In genomic region chr19:10106100-10106936, GRCh38 we compare ENCODE assay signal across 1 cellular context.
TF ChIP-seq lines count a peak whose summit lies in the region.

PPAN (plus strand) TSS chr19:10106362; CDS start chr19:10106395, 33 bp downstream.

TF ChIP-seq in K562, 482 proteins besides CTCF, POLR2A, EP300 and RAD21 (continued from another document and continues in another):
- TF ChIP-seq ARID4B (CRISPR knock-in tag; IDR thresholded peaks at IDR 0.05) (peak; percentile 99), ZNF146 (CRISPR knock-in tag; IDR thresholded peaks at IDR 0.05; ENCODE audit: unreplicated experiment) (no peak), BRCA1 (IDR thresholded peaks at IDR 0.05) (no peak), BRCA1 (CRISPR knock-in tag; IDR thresholded peaks at IDR 0.05) (no peak), HDAC6 (IDR thresholded peaks at IDR 0.05; ENCODE audit: low read depth, low read length) (no peak), ATF4 (CRISPR knock-in tag; IDR thresholded peaks at IDR 0.05) (no peak), ZNF695 (CRISPR knock-in tag; IDR thresholded peaks at IDR 0.05) (no peak), ZFP36 (IDR thresholded peaks at IDR 0.05; ENCODE audit: low read depth, low read length, partially characterized antibody) (no peak), CC2D1A (IDR thresholded peaks at IDR 0.05) (no peak), TBP (optimal IDR thresholded peaks at IDR 0.05; ENCODE audit: low read depth, low read length) (no peak), FOXP1 (CRISPR knock-in tag; IDR thresholded peaks at IDR 0.05) (peak; percentile 34; the same call in 1 of the 2 replicates), HNRNPUL1 (IDR thresholded peaks at IDR 0.05; ENCODE audit: low read length) (no peak), MAFK (IDR thresholded peaks at IDR 0.05; ENCODE audit: low read length) (no peak), ZSCAN29 (IDR thresholded peaks at IDR 0.05) (no peak), NONO (IDR thresholded peaks at IDR 0.05; ENCODE audit: low read depth in 2 of 2, low read length in 1 of 2) (no peak), ZNF583 (CRISPR knock-in tag; IDR thresholded peaks at IDR 0.05) (peak; percentile 45; the same call in 1 of the 2 replicates), DPF2 (IDR thresholded peaks at IDR 0.05) (no peak), XRCC5 (IDR thresholded peaks at IDR 0.05; ENCODE audit: low read depth, low read length) (no peak), ZNF232 (CRISPR knock-in tag; IDR thresholded peaks at IDR 0.05) (no peak), RBM25 (IDR thresholded peaks at IDR 0.05; ENCODE audit: low read depth, low read length, severe bottlenecking) (no peak), DIDO1 (tag; IDR thresholded peaks at IDR 0.05; ENCODE audit: low read depth) (no peak), TGIF2 (CRISPR knock-in tag; IDR thresholded peaks at IDR 0.05) (no peak; the same call in 1 of the 2 replicates), MEF2A (IDR thresholded peaks at IDR 0.05; ENCODE audit: control insufficient read depth, low read depth, low read length) (no peak), LARP7 (IDR thresholded peaks at IDR 0.05) (no peak), ZFP30 (CRISPR knock-in tag; IDR thresholded peaks at IDR 0.05; ENCODE audit: borderline replicate concordance) (no peak), ZNF133 (CRISPR knock-in tag; IDR thresholded peaks at IDR 0.05) (no peak), TSC22D4 (tag; IDR thresholded peaks at IDR 0.05) (no peak), NELFE (IDR thresholded peaks at IDR 0.05; ENCODE audit: insufficient read depth, insufficient read length) (no peak), ZNF696 (CRISPR knock-in tag; conservative IDR thresholded peaks at IDR 0.05) (no peak), CBX1 (IDR thresholded peaks at IDR 0.05; ENCODE audit: low read depth) (0 out of 2 replicates have a peak, but pooled peaks have one; percentile 21), ZNF655 (CRISPR knock-in tag; IDR thresholded peaks at IDR 0.05) (no peak), ZBTB7A (IDR thresholded peaks at IDR 0.05; ENCODE audit: borderline replicate concordance, control insufficient read depth, low read depth, low read length) (no peak), TAF7 (tag; IDR thresholded peaks at IDR 0.05) (0 out of 2 replicates have a peak, but pooled peaks have one; percentile 16), BDP1 (IDR thresholded peaks at IDR 0.05; ENCODE audit: insufficient read depth, insufficient read length) (no peak), BRD9 (IDR thresholded peaks at IDR 0.05; ENCODE audit: low read depth, partially characterized antibody) (no peak), SNRNP70 (optimal IDR thresholded peaks at IDR 0.05; ENCODE audit: low read depth, low read length) (no peak), SMC3 (conservative IDR thresholded peaks at IDR 0.05; ENCODE audit: insufficient read depth, low read depth, low read length) (no peak), MBD2 (IDR thresholded peaks at IDR 0.05; ENCODE audit: borderline replicate concordance, low read depth) (peak; percentile 74; the same call in 1 of the 2 replicates), RAD51 (IDR thresholded peaks at IDR 0.05; ENCODE audit: borderline replicate concordance, low read depth) (no peak)
- TF ChIP-seq, protein P1, sequence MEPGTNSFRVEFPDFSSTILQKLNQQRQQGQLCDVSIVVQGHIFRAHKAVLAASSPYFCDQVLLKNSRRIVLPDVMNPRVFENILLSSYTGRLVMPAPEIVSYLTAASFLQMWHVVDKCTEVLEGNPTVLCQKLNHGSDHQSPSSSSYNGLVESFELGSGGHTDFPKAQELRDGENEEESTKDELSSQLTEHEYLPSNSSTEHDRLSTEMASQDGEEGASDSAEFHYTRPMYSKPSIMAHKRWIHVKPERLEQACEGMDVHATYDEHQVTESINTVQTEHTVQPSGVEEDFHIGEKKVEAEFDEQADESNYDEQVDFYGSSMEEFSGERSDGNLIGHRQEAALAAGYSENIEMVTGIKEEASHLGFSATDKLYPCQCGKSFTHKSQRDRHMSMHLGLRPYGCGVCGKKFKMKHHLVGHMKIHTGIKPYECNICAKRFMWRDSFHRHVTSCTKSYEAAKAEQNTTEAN (CRISPR knock-in tag; IDR thresholded peaks at IDR 0.05): no peak
- TF ChIP-seq, protein P2, sequence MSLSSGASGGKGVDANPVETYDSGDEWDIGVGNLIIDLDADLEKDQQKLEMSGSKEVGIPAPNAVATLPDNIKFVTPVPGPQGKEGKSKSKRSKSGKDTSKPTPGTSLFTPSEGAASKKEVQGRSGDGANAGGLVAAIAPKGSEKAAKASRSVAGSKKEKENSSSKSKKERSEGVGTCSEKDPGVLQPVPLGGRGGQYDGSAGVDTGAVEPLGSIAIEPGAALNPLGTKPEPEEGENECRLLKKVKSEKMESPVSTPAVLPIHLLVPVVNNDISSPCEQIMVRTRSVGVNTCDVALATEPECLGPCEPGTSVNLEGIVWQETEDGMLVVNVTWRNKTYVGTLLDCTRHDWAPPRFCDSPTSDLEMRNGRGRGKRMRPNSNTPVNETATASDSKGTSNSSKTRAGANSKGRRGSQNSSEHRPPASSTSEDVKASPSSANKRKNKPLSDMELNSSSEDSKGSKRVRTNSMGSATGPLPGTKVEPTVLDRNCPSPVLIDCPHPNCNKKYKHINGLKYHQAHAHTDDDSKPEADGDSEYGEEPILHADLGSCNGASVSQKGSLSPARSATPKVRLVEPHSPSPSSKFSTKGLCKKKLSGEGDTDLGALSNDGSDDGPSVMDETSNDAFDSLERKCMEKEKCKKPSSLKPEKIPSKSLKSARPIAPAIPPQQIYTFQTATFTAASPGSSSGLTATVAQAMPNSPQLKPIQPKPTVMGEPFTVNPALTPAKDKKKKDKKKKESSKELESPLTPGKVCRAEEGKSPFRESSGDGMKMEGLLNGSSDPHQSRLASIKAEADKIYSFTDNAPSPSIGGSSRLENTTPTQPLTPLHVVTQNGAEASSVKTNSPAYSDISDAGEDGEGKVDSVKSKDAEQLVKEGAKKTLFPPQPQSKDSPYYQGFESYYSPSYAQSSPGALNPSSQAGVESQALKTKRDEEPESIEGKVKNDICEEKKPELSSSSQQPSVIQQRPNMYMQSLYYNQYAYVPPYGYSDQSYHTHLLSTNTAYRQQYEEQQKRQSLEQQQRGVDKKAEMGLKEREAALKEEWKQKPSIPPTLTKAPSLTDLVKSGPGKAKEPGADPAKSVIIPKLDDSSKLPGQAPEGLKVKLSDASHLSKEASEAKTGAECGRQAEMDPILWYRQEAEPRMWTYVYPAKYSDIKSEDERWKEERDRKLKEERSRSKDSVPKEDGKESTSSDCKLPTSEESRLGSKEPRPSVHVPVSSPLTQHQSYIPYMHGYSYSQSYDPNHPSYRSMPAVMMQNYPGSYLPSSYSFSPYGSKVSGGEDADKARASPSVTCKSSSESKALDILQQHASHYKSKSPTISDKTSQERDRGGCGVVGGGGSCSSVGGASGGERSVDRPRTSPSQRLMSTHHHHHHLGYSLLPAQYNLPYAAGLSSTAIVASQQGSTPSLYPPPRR (CRISPR knock-in tag; IDR thresholded peaks at IDR 0.05; ENCODE audit: borderline replicate concordance): no peak
- TF ChIP-seq, protein P3, sequence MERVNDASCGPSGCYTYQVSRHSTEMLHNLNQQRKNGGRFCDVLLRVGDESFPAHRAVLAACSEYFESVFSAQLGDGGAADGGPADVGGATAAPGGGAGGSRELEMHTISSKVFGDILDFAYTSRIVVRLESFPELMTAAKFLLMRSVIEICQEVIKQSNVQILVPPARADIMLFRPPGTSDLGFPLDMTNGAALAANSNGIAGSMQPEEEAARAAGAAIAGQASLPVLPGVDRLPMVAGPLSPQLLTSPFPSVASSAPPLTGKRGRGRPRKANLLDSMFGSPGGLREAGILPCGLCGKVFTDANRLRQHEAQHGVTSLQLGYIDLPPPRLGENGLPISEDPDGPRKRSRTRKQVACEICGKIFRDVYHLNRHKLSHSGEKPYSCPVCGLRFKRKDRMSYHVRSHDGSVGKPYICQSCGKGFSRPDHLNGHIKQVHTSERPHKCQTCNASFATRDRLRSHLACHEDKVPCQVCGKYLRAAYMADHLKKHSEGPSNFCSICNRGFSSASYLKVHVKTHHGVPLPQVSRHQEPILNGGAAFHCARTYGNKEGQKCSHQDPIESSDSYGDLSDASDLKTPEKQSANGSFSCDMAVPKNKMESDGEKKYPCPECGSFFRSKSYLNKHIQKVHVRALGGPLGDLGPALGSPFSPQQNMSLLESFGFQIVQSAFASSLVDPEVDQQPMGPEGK (CRISPR knock-in tag; IDR thresholded peaks at IDR 0.05; ENCODE audit: borderline replicate concordance): no peak
- TF ChIP-seq, protein P4, sequence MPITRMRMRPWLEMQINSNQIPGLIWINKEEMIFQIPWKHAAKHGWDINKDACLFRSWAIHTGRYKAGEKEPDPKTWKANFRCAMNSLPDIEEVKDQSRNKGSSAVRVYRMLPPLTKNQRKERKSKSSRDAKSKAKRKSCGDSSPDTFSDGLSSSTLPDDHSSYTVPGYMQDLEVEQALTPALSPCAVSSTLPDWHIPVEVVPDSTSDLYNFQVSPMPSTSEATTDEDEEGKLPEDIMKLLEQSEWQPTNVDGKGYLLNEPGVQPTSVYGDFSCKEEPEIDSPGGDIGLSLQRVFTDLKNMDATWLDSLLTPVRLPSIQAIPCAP (CRISPR knock-in tag; IDR thresholded peaks at IDR 0.05; ENCODE audit: borderline replicate concordance): no peak
- TF ChIP-seq, protein P5, sequence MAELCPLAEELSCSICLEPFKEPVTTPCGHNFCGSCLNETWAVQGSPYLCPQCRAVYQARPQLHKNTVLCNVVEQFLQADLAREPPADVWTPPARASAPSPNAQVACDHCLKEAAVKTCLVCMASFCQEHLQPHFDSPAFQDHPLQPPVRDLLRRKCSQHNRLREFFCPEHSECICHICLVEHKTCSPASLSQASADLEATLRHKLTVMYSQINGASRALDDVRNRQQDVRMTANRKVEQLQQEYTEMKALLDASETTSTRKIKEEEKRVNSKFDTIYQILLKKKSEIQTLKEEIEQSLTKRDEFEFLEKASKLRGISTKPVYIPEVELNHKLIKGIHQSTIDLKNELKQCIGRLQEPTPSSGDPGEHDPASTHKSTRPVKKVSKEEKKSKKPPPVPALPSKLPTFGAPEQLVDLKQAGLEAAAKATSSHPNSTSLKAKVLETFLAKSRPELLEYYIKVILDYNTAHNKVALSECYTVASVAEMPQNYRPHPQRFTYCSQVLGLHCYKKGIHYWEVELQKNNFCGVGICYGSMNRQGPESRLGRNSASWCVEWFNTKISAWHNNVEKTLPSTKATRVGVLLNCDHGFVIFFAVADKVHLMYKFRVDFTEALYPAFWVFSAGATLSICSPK (IDR thresholded peaks at IDR 0.05; ENCODE audit: borderline replicate concordance): no peak
- TF ChIP-seq, protein P6, sequence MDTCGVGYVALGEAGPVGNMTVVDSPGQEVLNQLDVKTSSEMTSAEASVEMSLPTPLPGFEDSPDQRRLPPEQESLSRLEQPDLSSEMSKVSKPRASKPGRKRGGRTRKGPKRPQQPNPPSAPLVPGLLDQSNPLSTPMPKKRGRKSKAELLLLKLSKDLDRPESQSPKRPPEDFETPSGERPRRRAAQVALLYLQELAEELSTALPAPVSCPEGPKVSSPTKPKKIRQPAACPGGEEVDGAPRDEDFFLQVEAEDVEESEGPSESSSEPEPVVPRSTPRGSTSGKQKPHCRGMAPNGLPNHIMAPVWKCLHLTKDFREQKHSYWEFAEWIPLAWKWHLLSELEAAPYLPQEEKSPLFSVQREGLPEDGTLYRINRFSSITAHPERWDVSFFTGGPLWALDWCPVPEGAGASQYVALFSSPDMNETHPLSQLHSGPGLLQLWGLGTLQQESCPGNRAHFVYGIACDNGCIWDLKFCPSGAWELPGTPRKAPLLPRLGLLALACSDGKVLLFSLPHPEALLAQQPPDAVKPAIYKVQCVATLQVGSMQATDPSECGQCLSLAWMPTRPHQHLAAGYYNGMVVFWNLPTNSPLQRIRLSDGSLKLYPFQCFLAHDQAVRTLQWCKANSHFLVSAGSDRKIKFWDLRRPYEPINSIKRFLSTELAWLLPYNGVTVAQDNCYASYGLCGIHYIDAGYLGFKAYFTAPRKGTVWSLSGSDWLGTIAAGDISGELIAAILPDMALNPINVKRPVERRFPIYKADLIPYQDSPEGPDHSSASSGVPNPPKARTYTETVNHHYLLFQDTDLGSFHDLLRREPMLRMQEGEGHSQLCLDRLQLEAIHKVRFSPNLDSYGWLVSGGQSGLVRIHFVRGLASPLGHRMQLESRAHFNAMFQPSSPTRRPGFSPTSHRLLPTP (IDR thresholded peaks at IDR 0.05; ENCODE audit: borderline replicate concordance, extremely low read depth, insufficient read length): peak; percentile 92
